In genomic region chr2:65587779-65588178, GRCh38 we compare ENCODE assay signal across 33 cellular contexts.
"Had no signal": no experiment of that assay in that cellular context is flagged by ENCODE, and none has a peak within 500 bp of the region (broad histone marks: within the 10 kb centered on the region; RNA-seq: fewer than 3 reads in every experiment).

No MANE protein-coding gene starts in this region.

- H3K4me1 ChIP-seq: SJCRH30 had no signal

- H3K9me3 ChIP-seq: SJCRH30, SK-N-SH had no signal

- H3K4me3 ChIP-seq: MG63, PC-9, SJCRH30 had no signal

- H3K9ac ChIP-seq: SK-N-SH had no signal

- H3K27ac ChIP-seq: PC-9, RWPE1, SJCRH30 had no signal

- H3K4me2 ChIP-seq: PC-9, SK-N-SH had no signal

- H3K27me3 ChIP-seq: MG63 had no signal

- H3K36me3 ChIP-seq: MG63, SJCRH30 had no signal

- DNase-seq: Kasumi-1, MG63, NCI-H1048, NCI-H1092 treated with DMSO at 0.1 percent for 48 hours, NCI-H1105 treated with DMSO at 0.1 percent for 48 hours, NCI-H1417, NCI-H1436, NCI-H146, NCI-H1694, NCI-H187, NCI-H1930, NCI-H2029 treated with DMSO at 0.1 percent for 48 hours, NCI-H2081 treated with DMSO at 0.1 percent for 48 hours, NCI-H2107, NCI-H2171, NCI-H226, NCI-H446 treated with DMSO at 0.1 percent for 48 hours, NCI-H510A, NCI-H524, NCI-H526, NCI-H69, NCI-H748 treated with DMSO at 0.1 percent for 48 hours, NCI-H82, PC-9, SHP77, SIG-M5, SJCRH30, SK-N-SH, SW 1271 had no signal

- H2AFZ ChIP-seq: PC-9 had no signal

- FAIRE-seq: RCC 7860 had no signal

- ATAC-seq: Panc1, Right ventricle myocardium inferior had no signal
